ENCODE assay signal across 8 cellular contexts in the genomic region with DNA sequence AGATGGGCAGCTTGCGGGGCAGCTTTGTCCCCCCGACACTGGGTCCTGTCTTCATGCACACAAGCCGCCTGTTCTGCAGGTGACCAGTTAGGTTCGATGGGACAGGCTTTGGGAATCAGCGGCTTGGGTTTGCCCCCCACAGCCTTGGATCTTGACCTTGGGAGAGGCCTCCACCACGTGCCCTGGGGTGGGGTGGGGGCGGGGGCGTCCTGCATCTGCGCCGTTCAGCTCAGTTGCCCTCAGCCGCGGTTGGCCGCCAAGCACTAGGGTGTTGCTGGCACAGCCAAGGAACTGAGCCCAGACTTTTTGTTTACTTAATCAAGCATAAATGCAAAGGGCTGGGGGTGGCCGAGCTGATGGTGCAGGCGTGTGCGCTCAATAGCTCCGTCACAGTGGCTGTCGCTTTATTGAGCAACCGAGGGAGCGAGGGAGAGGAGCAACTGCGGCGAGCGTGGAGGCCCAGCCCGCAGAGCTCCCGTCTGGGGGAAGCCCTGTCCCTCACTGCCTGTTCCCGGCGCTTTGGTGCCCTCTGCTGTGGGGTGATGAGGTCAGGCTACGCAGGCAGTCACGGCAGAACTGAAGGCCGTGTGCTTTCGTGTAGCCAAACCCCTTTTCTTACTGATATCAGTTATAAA. TPM values are rescaled to one million over a fixed set of nuclear protein-coding genes. Genes with fewer than 3 reads are reported as not detected.
A peak's percentile ranks its signal among the peaks of the same experiment; 100 is the strongest.
DNase-seq lines count a peak whose midpoint lies in the region; ATAC-seq and TF ChIP-seq lines count a peak whose summit lies in the region.

No MANE protein-coding gene starts in this region.

- H3K4me1 Mint-ChIP-seq in stimulated activated naive CD8-positive, alpha-beta T cell treated with anti-CD3 and anti-CD28 coated beads, Interleukin-15, amount 100 ng/mL, for 72 hours = peaks cover 25% of the 10 kb centered on the region

- no peaks in the 10 kb centered on the region for H3K79me2 ChIP-seq in neural cell (replicated peaks; ENCODE audit: insufficient read depth, low read length)

- H3K27ac Mint-ChIP-seq in stimulated activated naive CD8-positive, alpha-beta T cell treated with anti-CD3 and anti-CD28 coated beads, Interleukin-15, amount 100 ng/mL, for 72 hours = no peak overlapping the region

- peak; percentile 54 for DNase-seq in DMS153 (lab: John Stamatoyannopoulos, UW)
- DNase-seq in KBM-7 = peak; percentile 87
- peak; percentile 87 for DNase-seq in RKO (ENCODE audit: low spot score)
- peak; percentile 90 for DNase-seq in activated T-cell treated with anti-CD3 and anti-CD28 coated beads, Interleukin-2, amount 50 U/mL, for 48 hours
- peak; percentile 82 for DNase-seq in fibroblast of gingiva (ENCODE audit: low read depth)
- DNase-seq in stimulated activated naive CD8-positive, alpha-beta T cell treated with anti-CD3 and anti-CD28 coated beads, Interleukin-15, amount 100 ng/mL, for 72 hours = peak; percentile 84 to 89

- H4K20me1 ChIP-seq in neural cell (ENCODE audit: insufficient read depth) = no peaks in the 10 kb centered on the region

- no peak for TF ChIP-seq EP300 in neural cell (conservative IDR thresholded peaks at IDR 0.05; ENCODE audit: poor library complexity, severe bottlenecking)

- TF ChIP-seq RAD21 in neural cell (conservative IDR thresholded peaks at IDR 0.05) = peak; percentile 83

- H3K9me3 Mint-ChIP-seq in stimulated activated naive CD8-positive, alpha-beta T cell treated with anti-CD3 and anti-CD28 coated beads, Interleukin-15, amount 100 ng/mL, for 72 hours = peaks cover 3 to 4% of the 10 kb centered on the region in 2 donors

- H3K4me3 ChIP-seq in neural cell (ENCODE audit: low read length) = no peak overlapping the region

- no peaks in the 10 kb centered on the region for H3K9me2 ChIP-seq in neural cell (ENCODE audit: insufficient read depth, low read length)

- no peaks in the 10 kb centered on the region for H3K36me3 ChIP-seq in neural cell (ENCODE audit: insufficient read depth, low read length)

- peak; percentile 92 for ATAC-seq in stimulated activated naive CD8-positive, alpha-beta T cell treated with anti-CD3 and anti-CD28 coated beads, Interleukin-15, amount 100 ng/mL, for 72 hours
- ATAC-seq in HG03097 (IDR thresholded peaks at IDR 0.05; ENCODE audit: low FRiP score, unreplicated experiment) = no peak

- peak overlapping the region; percentile 82 for H3K4me3 Mint-ChIP-seq in stimulated activated naive CD8-positive, alpha-beta T cell treated with anti-CD3 and anti-CD28 coated beads, Interleukin-15, amount 100 ng/mL, for 72 hours

- in situ Hi-C loops in KBM-7 (cut with MboI; ENCODE audit: low pct_unique_long_range_greater_than_20kb, low sequenced_read_pairs) = no loop called here

- no peaks in the 10 kb centered on the region for H3K27me3 ChIP-seq in neural cell (ENCODE audit: insufficient read depth, low read depth, low read length)

- H3F3A ChIP-seq in neural cell (ENCODE audit: insufficient read depth, low read length, poor library complexity, severe bottlenecking) = no peaks in the 10 kb centered on the region

- no peak overlapping the region for H2AFZ ChIP-seq in neural cell (ENCODE audit: low read depth, low read length)

- no peak overlapping the region for H3K9ac ChIP-seq in neural cell (ENCODE audit: low read length)

- peaks cover 6% of the 10 kb centered on the region for H3K27me3 Mint-ChIP-seq in stimulated activated naive CD8-positive, alpha-beta T cell treated with anti-CD3 and anti-CD28 coated beads, Interleukin-15, amount 100 ng/mL, for 72 hours

- no peaks in the 10 kb centered on the region for H3K9me3 ChIP-seq in neural cell (ENCODE audit: low read length)

- H3K27ac ChIP-seq in neural cell (ENCODE audit: low read length) = no peak overlapping the region

- no peak overlapping the region for H3K4me2 ChIP-seq in neural cell (ENCODE audit: low read length)

- peak; percentile 73 for TF ChIP-seq CTCF in neural cell (IDR thresholded peaks at IDR 0.05; ENCODE audit: poor library complexity, severe bottlenecking)

TF ChIP-seq in neural cell, 6 proteins besides CTCF, POLR2A, EP300 and RAD21:
- TF ChIP-seq SMC3 (conservative IDR thresholded peaks at IDR 0.05; ENCODE audit: poor library complexity) (peak; percentile 81), TAF1 (IDR thresholded peaks at IDR 0.05; ENCODE audit: low read depth) (no peak)

RNA-seq across cellular contexts. Expression of a gene that starts 33.9 kb away (rescaled TPM):
- polyA plus RNA-seq in neural cell = 22.2 and 32.2 TPM in 2 replicates
- 58.0 and 60.6 TPM in 2 replicates for polyA minus RNA-seq in neural cell
